In the genomic region with DNA sequence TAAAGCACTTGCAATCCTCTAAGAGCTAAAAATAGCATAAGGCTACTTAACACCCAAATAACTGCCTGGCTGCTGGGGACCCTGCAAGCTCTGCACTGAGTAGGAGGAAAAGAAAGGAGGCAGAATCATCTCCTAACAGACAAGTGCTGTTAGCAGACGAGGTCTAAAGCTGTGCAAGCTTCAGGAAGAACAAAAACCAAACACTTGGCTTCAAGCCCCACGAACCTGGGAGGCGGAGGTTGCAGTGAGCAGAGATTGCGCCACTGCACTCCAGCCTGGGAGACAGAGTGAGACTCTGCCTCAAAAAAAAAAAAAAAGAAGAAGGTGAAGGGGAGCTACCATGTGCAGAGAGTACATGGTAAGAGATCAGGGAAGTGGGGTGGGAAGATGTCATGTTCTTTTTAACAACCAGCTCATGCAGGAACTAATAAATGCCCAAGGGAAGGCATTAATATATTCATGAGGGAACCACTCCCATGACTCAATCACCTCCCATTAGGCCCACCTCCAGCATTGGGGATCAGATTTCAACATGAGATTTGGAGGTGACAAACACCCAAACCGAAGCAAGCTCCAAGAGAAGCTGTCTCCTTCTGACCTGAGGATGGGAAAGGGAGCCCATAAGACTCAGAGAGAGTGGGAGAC, we compare ENCODE assay signal across 11 cellular contexts.
DNase-seq lines count a peak whose midpoint lies in the region; ATAC-seq and TF ChIP-seq lines count a peak whose summit lies in the region.
"Had no signal": no experiment of that assay in that cellular context is flagged by ENCODE, and none has a peak within 500 bp of the region (broad histone marks: within the 10 kb centered on the region; RNA-seq: fewer than 3 reads in every experiment).

No MANE protein-coding gene starts in this region.

- no peak overlapping the region for H3K4me3 ChIP-seq in NB4 (ENCODE audit: low read depth, low read length)
- H3K4me3 ChIP-seq: tibial nerve had no signal

- DNase-seq in AML-193 (lab: John Stamatoyannopoulos, UW) (peak; percentile 48 to 65), NB4 (ENCODE audit: low read depth) (peak; percentile 60), caudate nucleus (lab: John Stamatoyannopoulos, UW) (no peak), medulla oblongata (ENCODE audit: extremely low spot score) (peak; percentile 24), T-helper 1 cell (no peak), ecto neural progenitor cell (ENCODE audit: low spot score) (no peak), NCI-H82 (lab: John Stamatoyannopoulos, UW) (no peak)
- DNase-seq: Caco-2, NCI-H226 had no signal

- H3K27ac ChIP-seq in caudate nucleus (ENCODE audit: low read depth, low read length), result peak overlapping the region; percentile 56
- H3K27ac ChIP-seq: tibial nerve had no signal

- no peak for TF ChIP-seq CTCF in NB4 (IDR thresholded peaks at IDR 0.05; ENCODE audit: low read depth, low read length)

- no peak for TF ChIP-seq POLR2A in NB4 (IDR thresholded peaks at IDR 0.05; ENCODE audit: extremely low read depth, insufficient read length)

- no peak for ATAC-seq in HG03439 (IDR thresholded peaks at IDR 0.05; ENCODE audit: unreplicated experiment)

Comparison
In these comparisons a context has a peak if more than half of its experiments do, and no peak if none do; other contexts are left out.
1. DNase-seq: peak in AML-193 (2 of 2), NB4 (single experiment) and medulla oblongata (single experiment); none in caudate nucleus (0 of 61), T-helper 1 cell (0 of 5), ecto neural progenitor cell (single experiment) and NCI-H82 (single experiment).